Comparison of ENCODE assay signal across 31 cellular contexts in genomic region chr1:184445997-184446396, GRCh38. TPM values are rescaled to one million over a fixed set of nuclear protein-coding genes. Genes with fewer than 3 reads are reported as not detected.
DNase-seq lines count a peak whose midpoint lies in the region; ATAC-seq and TF ChIP-seq lines count a peak whose summit lies in the region.
"Had no signal": no experiment of that assay in that cellular context is flagged by ENCODE, and none has a peak within 500 bp of the region (broad histone marks: within the 10 kb centered on the region; RNA-seq: fewer than 3 reads in every experiment).

No MANE protein-coding gene starts in this region.

- H3K36me3 ChIP-seq in SK-N-SH (replicated peaks in 1 of 2; ENCODE audit: control insufficient read depth in 1 of 2, insufficient read depth in 2 of 2, low read length in 1 of 2), result no peaks in the 10 kb centered on the region
- H3K36me3 ChIP-seq in left ventricle myocardium inferior, result no peaks in the 10 kb centered on the region
- no peaks in the 10 kb centered on the region for H3K36me3 ChIP-seq in gastroesophageal sphincter
- H3K36me3 ChIP-seq: BE2C, BLaER1 had no signal

- H3K79me2 ChIP-seq in SK-N-SH (ENCODE audit: insufficient read depth), result no peaks in the 10 kb centered on the region; the same call in 1 of the 2 replicates

- no peak for TF ChIP-seq RAD21 in SK-N-SH (IDR thresholded peaks at IDR 0.05; ENCODE audit: low read length)

- no peak overlapping the region for H3K9ac ChIP-seq in SK-N-SH
- H3K9ac ChIP-seq: BLaER1; BLaER1 treated with 17β-estradiol and CSF1 and Interleukin-3, amounts not matched to agents 10 nM and 100 nM had no signal

- WGBS in SK-N-SH (ENCODE audit: low lambda C conversion rate), result 77% methylated on average over 4 of the region's 4 CpGs
- WGBS in gastroesophageal sphincter (ENCODE audit: low coverage in 1 of 2), 2 donors, result 92 to 99% methylated on average over 4 of the region's 4 CpGs

- H3K27me3 ChIP-seq in SK-N-SH (ENCODE audit: insufficient read depth) (no peaks in the 10 kb centered on the region), left ventricle myocardium inferior (ENCODE audit: low read depth) (no peaks in the 10 kb centered on the region), gastroesophageal sphincter (no peaks in the 10 kb centered on the region)
- H3K27me3 ChIP-seq: BE2C; BLaER1; BLaER1 treated with 17β-estradiol and CSF1 and Interleukin-3, amounts not matched to agents 10 nM and 100 nM had no signal

- H3K27ac ChIP-seq in SK-N-SH (ENCODE audit: low read depth in 2 of 2, low read length in 1 of 2) (no peak overlapping the region), left ventricle myocardium inferior (replicated peaks) (peak overlapping the region; percentile 49), VCaP (peak overlapping the region; percentile 12; the same call in 1 of the 2 replicates), gastroesophageal sphincter (no peak overlapping the region)
- H3K27ac ChIP-seq: 22Rv1; A549; BLaER1; BLaER1 treated with 17β-estradiol and CSF1 and Interleukin-3, amounts not matched to agents 10 nM and 100 nM; C4-2B had no signal

- TF ChIP-seq EP300 in SK-N-SH (IDR thresholded peaks at IDR 0.05; ENCODE audit: borderline replicate concordance in 1 of 2, low read depth in 1 of 2, low read length in 1 of 2) (no peak), gastroesophageal sphincter (IDR thresholded peaks at IDR 0.05) (no peak)

- TF ChIP-seq POLR2A in gastroesophageal sphincter (IDR thresholded peaks at IDR 0.05), result no peak

- intact Hi-C loops in left ventricle myocardium inferior (cut with micrococcal nuclease) (no loop called here), left ventricle myocardium superior (cut with micrococcal nuclease) (no loop called here)

- no peaks in the 10 kb centered on the region for H3F3A ChIP-seq in SK-N-SH (replicated peaks; ENCODE audit: insufficient read depth)

- POLR2A ChIA-PET in SK-N-SH (lab: Yijun Ruan, JAX), result no interaction called here

- H3K4me1 ChIP-seq in SK-N-SH (ENCODE audit: control insufficient read depth in 1 of 2, insufficient read depth in 2 of 2, low read depth in 1 of 2, low read length in 1 of 2) (peaks cover 0 to 11% of the 10 kb centered on the region in 2 experiments; a peak in 2 of 4 replicates), left ventricle myocardium inferior (peaks cover 61% of the 10 kb centered on the region), gastroesophageal sphincter (peaks cover 9 to 41% (median 14%) of the 10 kb centered on the region in 3 donors)
- H3K4me1 ChIP-seq: A549; BLaER1; BLaER1 treated with 17β-estradiol and CSF1 and Interleukin-3, amounts not matched to agents 10 nM and 100 nM; Caco-2 had no signal

- H3K9me2 ChIP-seq in SK-N-SH, result no peaks in the 10 kb centered on the region

- H4K20me1 ChIP-seq in SK-N-SH (ENCODE audit: insufficient read depth), result no peaks in the 10 kb centered on the region
- H4K20me1 ChIP-seq: BLaER1 had no signal

- no peak overlapping the region for H2AFZ ChIP-seq in SK-N-SH (ENCODE audit: low read depth)

- no peaks in the 10 kb centered on the region for H3K9me3 ChIP-seq in SK-N-SH
- H3K9me3 ChIP-seq in left ventricle myocardium inferior (replicated peaks), result no peaks in the 10 kb centered on the region
- H3K9me3 ChIP-seq in gastroesophageal sphincter, result no peaks in the 10 kb centered on the region
- H3K9me3 ChIP-seq: A549, BE2C, BLaER1, Caco-2 had no signal

- ATAC-seq in SK-N-SH treated with all-trans-retinoic acid at 6 μM for 48 hours (no peak), left ventricle myocardium superior (no peak), gastroesophageal sphincter (no peak)
- ATAC-seq: A549; CD8-positive, alpha-beta T cell had no signal

- CTCF ChIA-PET in SK-N-SH (lab: Yijun Ruan, JAX), result interaction anchor here (1.1 kb wide), 1 partner anchor 63 kb away, joined by 3 read pairs; no protein-coding TSS in a partner anchor

- no peak overlapping the region for H3K4me2 ChIP-seq in SK-N-SH
- H3K4me2 ChIP-seq: A549; BLaER1; BLaER1 treated with 17β-estradiol and CSF1 and Interleukin-3, amounts not matched to agents 10 nM and 100 nM had no signal

- H3K4me3 ChIP-seq in SK-N-SH (ENCODE audit: low read depth in 2 of 2, low read length in 1 of 2), result no peak overlapping the region
- no peak overlapping the region for H3K4me3 ChIP-seq in left ventricle myocardium inferior
- no peak overlapping the region for H3K4me3 ChIP-seq in gastroesophageal sphincter
- H3K4me3 ChIP-seq: A549; BLaER1; BLaER1 treated with 17β-estradiol and CSF1 and Interleukin-3, amounts not matched to agents 10 nM and 100 nM had no signal

- TF ChIP-seq CTCF in SK-N-SH (IDR thresholded peaks at IDR 0.05) (no peak), left ventricle myocardium inferior (IDR thresholded peaks at IDR 0.05; ENCODE audit: borderline replicate concordance) (no peak), VCaP (conservative IDR thresholded peaks at IDR 0.05) (no peak), gastroesophageal sphincter (IDR thresholded peaks at IDR 0.05) (no peak)

- no peak for DNase-seq in SK-N-SH
- no peak for DNase-seq in left ventricle myocardium inferior
- no peak for DNase-seq in left ventricle myocardium superior
- DNase-seq: 8988T; ACHN; AML-193; BE2C; C1 segment of cervical spinal cord; Caco-2; Calu3; CD4-positive, alpha-beta memory T cell; CD4-positive, alpha-beta T cell; CD4-positive, CD25-positive, alpha-beta regulatory T cell; CD8-positive, alpha-beta memory T cell; CD8-positive, alpha-beta T cell; COR-L47; DMS 273 treated with DMSO at 0.1 percent for 48 hours; DMS153; DMS53; DMS79; DMS79 treated with DMSO at 0.1 percent for 48 hours; DND-41; EL had no signal

TF ChIP-seq in SK-N-SH, 30 proteins besides CTCF, POLR2A, EP300 and RAD21:
- TF ChIP-seq GATA2 (CRISPR knock-in tag; IDR thresholded peaks at IDR 0.05) (0 out of 2 replicates have a peak, but pooled peaks have one; percentile 18), FOXJ3 (CRISPR knock-in tag; IDR thresholded peaks at IDR 0.05) (no peak)

TF ChIP-seq in SK-N-SH treated with all-trans-retinoic acid at 6 μM for 48 hours, 23 proteins besides CTCF, POLR2A, EP300 and RAD21:
- TF ChIP-seq ZNF70 (CRISPR knock-in tag; IDR thresholded peaks at IDR 0.05) (no peak), ZNF565 (CRISPR knock-in tag; conservative IDR thresholded peaks at IDR 0.05; ENCODE audit: low read depth) (no peak), TSHZ2 (CRISPR knock-in tag; IDR thresholded peaks at IDR 0.05) (no peak), ESRRG (CRISPR knock-in tag; IDR thresholded peaks at IDR 0.05) (no peak), OSR1 (CRISPR knock-in tag; IDR thresholded peaks at IDR 0.05) (no peak), SNAI2 (CRISPR knock-in tag; IDR thresholded peaks at IDR 0.05) (no peak), TCF4 (CRISPR knock-in tag; IDR thresholded peaks at IDR 0.05; ENCODE audit: borderline replicate concordance) (no peak)
- TF ChIP-seq, protein P1, sequence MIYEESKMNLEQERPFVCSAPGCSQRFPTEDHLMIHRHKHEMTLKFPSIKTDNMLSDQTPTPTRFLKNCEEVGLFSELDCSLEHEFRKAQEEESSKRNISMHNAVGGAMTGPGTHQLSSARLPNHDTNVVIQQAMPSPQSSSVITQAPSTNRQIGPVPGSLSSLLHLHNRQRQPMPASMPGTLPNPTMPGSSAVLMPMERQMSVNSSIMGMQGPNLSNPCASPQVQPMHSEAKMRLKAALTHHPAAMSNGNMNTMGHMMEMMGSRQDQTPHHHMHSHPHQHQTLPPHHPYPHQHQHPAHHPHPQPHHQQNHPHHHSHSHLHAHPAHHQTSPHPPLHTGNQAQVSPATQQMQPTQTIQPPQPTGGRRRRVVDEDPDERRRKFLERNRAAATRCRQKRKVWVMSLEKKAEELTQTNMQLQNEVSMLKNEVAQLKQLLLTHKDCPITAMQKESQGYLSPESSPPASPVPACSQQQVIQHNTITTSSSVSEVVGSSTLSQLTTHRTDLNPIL (CRISPR knock-in tag; IDR thresholded peaks at IDR 0.05; ENCODE audit: low read depth), result no peak

RNA-seq across cellular contexts. Expression of gene C1orf21, which starts 59.2 kb away (rescaled TPM):
- 4.8 and 6.6 TPM in 2 replicates for polyA plus RNA-seq in SK-N-SH (2012; rRNA removed)
- polyA plus RNA-seq in SK-N-SH (2012; cell fraction: cytosol; rRNA removed), result 8.6 and 11.5 TPM in 2 replicates
- 2.3 and 2.8 TPM in 2 replicates for polyA plus RNA-seq in SK-N-SH (2012; cell fraction: nucleus; rRNA removed)
- total RNA-seq in left ventricle myocardium inferior (79.9 TPM), left ventricle myocardium superior (45.6 TPM), gastroesophageal sphincter (100 to 1,000 TPM in 2 of 4 donors, 10 to 100 TPM in 2; 81.4 to 167 (median 121) TPM)

Comparison
In these comparisons a context has a peak if more than half of its experiments do, and no peak if none do; other contexts are left out.
1. H3K27ac ChIP-seq: peak in left ventricle myocardium inferior (single experiment) and VCaP (single experiment); none in SK-N-SH (0 of 2) and gastroesophageal sphincter (0 of 4).